In genomic region chr11:67345949-67346819, GRCh38 we compare ENCODE assay signal across 8 cellular contexts. TPM values are rescaled to one million over a fixed set of nuclear protein-coding genes. Genes with fewer than 3 reads are reported as not detected.
DNase-seq lines count a peak whose midpoint lies in the region; ATAC-seq and TF ChIP-seq lines count a peak whose summit lies in the region.

No MANE protein-coding gene starts in this region.

- peak; percentile 46 for ATAC-seq in activated B cell treated with CpG ODN at 0.5 μM for 24 hours (ENCODE audit: low read depth)
- ATAC-seq in right cardiac atrium, result peak; percentile 4 to 6
- no peak for ATAC-seq in thoracic aorta (ENCODE audit: insufficient number of reproducible peaks, low FRiP score, low read depth)
- no peak for ATAC-seq in HG03520 (IDR thresholded peaks at IDR 0.05; ENCODE audit: unreplicated experiment)

- no peaks in the 10 kb centered on the region for H3K27me3 Mint-ChIP-seq in activated B cell treated with CpG ODN at 0.5 μM for 24 hours

- peaks cover 4% of the 10 kb centered on the region for H3K4me1 ChIP-seq in right cardiac atrium (ENCODE audit: control insufficient read depth, insufficient read depth, low read length)
- peaks cover 4 to 7% of the 10 kb centered on the region in 2 donors for H3K4me1 ChIP-seq in thoracic aorta (ENCODE audit: control insufficient read depth in 1 of 2, low read depth in 2 of 2)

- CTCF ChIA-PET in activated B cell treated with CpG ODN at 0.5 μM for 24 hours (lab: Charles Lee), result interaction anchor here (0.6 to 7.4 kb wide), 20 partner anchors 9 to 515 kb away, joined by 3 to 200 read pairs (median 5); partner anchors contain the start of genes CLCF1, GRK2, POLD4 and RAD9A

- H3K36me3 Mint-ChIP-seq in activated B cell treated with CpG ODN at 0.5 μM for 24 hours (ENCODE audit: low read depth), result no peaks in the 10 kb centered on the region

- H3K9me3 ChIP-seq in right cardiac atrium (ENCODE audit: control insufficient read depth, low read length) (no peaks in the 10 kb centered on the region), thoracic aorta (no peaks in the 10 kb centered on the region)

- H3K27ac ChIP-seq in right cardiac atrium (ENCODE audit: low read length) (no peak overlapping the region), thoracic aorta (no peak overlapping the region)

- H3K27me3 ChIP-seq in right cardiac atrium (ENCODE audit: control insufficient read depth, insufficient read depth), result no peaks in the 10 kb centered on the region
- no peaks in the 10 kb centered on the region for H3K27me3 ChIP-seq in thoracic aorta (replicated peaks; ENCODE audit: insufficient read depth)

- H3K4me3 Mint-ChIP-seq in activated B cell treated with CpG ODN at 0.5 μM for 24 hours, result no peak overlapping the region

- POLR2A ChIA-PET in activated B cell treated with CpG ODN at 0.5 μM for 24 hours (lab: Charles Lee), result interaction anchor here (0.6 to 4.9 kb wide), 20 partner anchors 8 to 257 kb away, joined by 3 to 65 read pairs (median 4); partner anchors contain the start of genes ANKRD13D, CLCF1, GRK2 and POLD4

- TF ChIP-seq CTCF in activated B cell treated with CpG ODN at 0.5 μM for 24 hours (IDR thresholded peaks at IDR 0.05), result no peak
- peak; percentile 47 for TF ChIP-seq CTCF in thoracic aorta (IDR thresholded peaks at IDR 0.05)

- WGBS in right cardiac atrium, result 70% methylated on average over 7 of the region's 7 CpGs

- H3K27ac Mint-ChIP-seq in activated B cell treated with CpG ODN at 0.5 μM for 24 hours, result peak overlapping the region; percentile 88

- H3K36me3 ChIP-seq in thoracic aorta, result no peaks in the 10 kb centered on the region

- intact Hi-C loops in activated B cell treated with CpG ODN at 0.5 μM for 24 hours (cut with micrococcal nuclease) (loop anchor here (1.0 kb wide), 1 partner anchor 36 kb away; no protein-coding TSS in a partner anchor), right cardiac atrium (cut with DNase I) (loop anchor here in 1 of 4 donors (5.0 kb wide), 1 partner anchor 36 kb away; no protein-coding TSS in a partner anchor)

- H3K4me3 ChIP-seq in right cardiac atrium (ENCODE audit: low read length), result no peak overlapping the region
- no peak overlapping the region for H3K4me3 ChIP-seq in thoracic aorta

- H3K9me3 Mint-ChIP-seq in activated B cell treated with CpG ODN at 0.5 μM for 24 hours, result no peaks in the 10 kb centered on the region

- peak; percentile 46 for DNase-seq in DMS 273 (lab: John Stamatoyannopoulos, UW; ENCODE audit: unreplicated experiment)
- DNase-seq in DMS 273 treated with DMSO at 0.1 percent for 48 hours (lab: John Stamatoyannopoulos, UW), result no peak
- DNase-seq in HT-29 (ENCODE audit: low spot score), result peak; percentile 96
- no peak for DNase-seq in activated B cell treated with CpG ODN at 0.5 μM for 24 hours
- no peak for DNase-seq in right cardiac atrium
- DNase-seq in thoracic aorta (ENCODE audit: low spot score), result no peak
- no peak for DNase-seq in epidermal melanocyte (ENCODE audit: insufficient read length, low spot score)

- H3K4me1 Mint-ChIP-seq in activated B cell treated with CpG ODN at 0.5 μM for 24 hours, result peaks cover 71% of the 10 kb centered on the region

RNA-seq across cellular contexts. Expression of gene POLD4, which starts 7.2 kb away (rescaled TPM):
- 137 and 138 TPM in 2 replicates for total RNA-seq in HT-29 (2014; rRNA removed; shearing (Covaris generic))
- total RNA-seq in activated B cell treated with CpG ODN at 0.5 μM for 24 hours, result 166 and 169 TPM in 2 replicates
- total RNA-seq in right cardiac atrium, result 10 to 100 TPM; 53.8 to 86.6 (median 65.3) TPM
- 124 TPM for polyA plus RNA-seq in right cardiac atrium
- total RNA-seq in thoracic aorta, result 100 to 1,000 TPM; 145 to 148 TPM

RNA-seq across cellular contexts. Expression of gene CLCF1, which starts 27.2 kb away (rescaled TPM):
- 25.5 and 29.7 TPM in 2 replicates for total RNA-seq in HT-29 (2014; rRNA removed; shearing (Covaris generic))
- 28.2 and 30.7 TPM in 2 replicates for total RNA-seq in activated B cell treated with CpG ODN at 0.5 μM for 24 hours
- total RNA-seq in right cardiac atrium, result 1 to 10 TPM; 2.9 to 6.1 (median 3.0) TPM
- 3.7 TPM for polyA plus RNA-seq in right cardiac atrium
- 10 to 100 TPM; 27.1 to 38.1 TPM for total RNA-seq in thoracic aorta

RNA-seq across cellular contexts. Expression of gene SSH3, which starts 42.9 kb away (rescaled TPM):
- total RNA-seq in HT-29 (2014; rRNA removed; shearing (Covaris generic)), result 180 TPM in 2 replicates
- total RNA-seq in activated B cell treated with CpG ODN at 0.5 μM for 24 hours, result 5.1 and 7.7 TPM in 2 replicates
- total RNA-seq in right cardiac atrium, result 10 to 100 TPM; 23.9 to 25.9 (median 25.1) TPM
- 14.9 TPM for polyA plus RNA-seq in right cardiac atrium
- 10 to 100 TPM; 39.4 to 59.0 TPM for total RNA-seq in thoracic aorta

RNA-seq across cellular contexts. Expression of gene RAD9A, which starts 45.6 kb away (rescaled TPM):
- 35.2 and 38.4 TPM in 2 replicates for total RNA-seq in HT-29 (2014; rRNA removed; shearing (Covaris generic))
- 30.4 and 35.2 TPM in 2 replicates for total RNA-seq in activated B cell treated with CpG ODN at 0.5 μM for 24 hours
- 10 to 100 TPM in 1 of 4 donors, 1 to 10 TPM in 3; 7.9 to 11.7 (median 9.4) TPM for total RNA-seq in right cardiac atrium
- 7.3 TPM for polyA plus RNA-seq in right cardiac atrium
- total RNA-seq in thoracic aorta, result 10 to 100 TPM; 15.8 to 23.0 TPM

RNA-seq across cellular contexts. Expression of gene PPP1CA, which starts 55.5 kb away (rescaled TPM):
- total RNA-seq in HT-29 (2014; rRNA removed; shearing (Covaris generic)), result 610 and 631 TPM in 2 replicates
- total RNA-seq in activated B cell treated with CpG ODN at 0.5 μM for 24 hours (349 and 354 TPM in 2 replicates), right cardiac atrium (10 to 100 TPM; 73.1 to 93.4 (median 79.1) TPM), thoracic aorta (10 to 100 TPM; 74.4 to 77.8 TPM)
- 79.4 TPM for polyA plus RNA-seq in right cardiac atrium

Comparison
In these comparisons a context has a peak if more than half of its experiments do, and no peak if none do; other contexts are left out.
1. DNase-seq: peak in DMS 273 (single experiment) and HT-29 (single experiment); none in DMS 273 treated with DMSO at 0.1 percent for 48 hours (single experiment), activated B cell treated with CpG ODN at 0.5 μM for 24 hours (single experiment), right cardiac atrium (0 of 3), thoracic aorta (single experiment) and epidermal melanocyte (single experiment).
2. ATAC-seq: peak in activated B cell treated with CpG ODN at 0.5 μM for 24 hours (single experiment) and right cardiac atrium (2 of 2); none in thoracic aorta (single experiment) and HG03520 (single experiment).